8 cellular contexts compared by ENCODE assay signal in the genomic region with DNA sequence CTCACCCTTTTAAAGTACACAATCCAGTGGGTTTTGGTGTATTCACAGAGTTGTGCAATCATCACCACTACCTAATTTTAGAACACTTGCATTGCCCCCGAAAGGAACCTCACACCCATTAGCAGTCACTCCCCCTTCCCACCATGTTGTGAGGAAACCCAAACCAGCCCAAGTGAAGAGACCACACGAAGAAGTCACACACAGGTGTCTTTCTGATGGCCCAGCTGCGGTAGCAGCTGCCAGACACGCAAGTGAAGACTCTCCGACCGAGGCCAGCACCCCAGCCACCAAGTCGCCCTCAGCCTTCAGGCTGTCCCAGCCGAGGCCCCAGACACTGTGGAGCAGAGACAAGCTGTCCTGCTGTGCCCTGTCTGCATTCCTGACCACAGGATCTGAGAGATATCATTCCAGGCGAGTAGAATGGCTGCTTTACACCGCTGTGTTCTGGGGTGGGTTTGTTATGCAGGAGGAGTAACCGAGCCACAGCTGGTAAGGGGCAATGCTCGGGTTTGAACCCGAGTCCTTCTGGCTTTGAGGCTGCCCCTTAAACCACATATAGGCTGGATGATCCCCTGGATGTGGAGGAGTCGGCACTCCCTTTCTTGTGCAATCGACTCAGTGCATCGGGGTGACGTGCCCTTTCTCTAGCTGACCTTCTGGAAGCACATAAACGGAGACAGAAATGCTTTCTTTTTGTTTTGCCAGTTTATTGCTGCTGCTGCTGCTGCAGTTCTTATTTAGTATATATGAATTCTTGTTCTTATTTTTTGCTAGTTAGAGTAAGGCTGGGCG. TPM values are rescaled to one million over a fixed set of nuclear protein-coding genes. Genes with fewer than 3 reads are reported as not detected.
DNase-seq lines count a peak whose midpoint lies in the region; ATAC-seq and TF ChIP-seq lines count a peak whose summit lies in the region.

No MANE protein-coding gene starts in this region.

- CTCF ChIA-PET in AG04449 (lab: Yijun Ruan, JAX) = interaction anchor here (0.8 to 5.1 kb wide), 4 partner anchors 12 to 266 kb away, joined by 3 to 37 read pairs (median 6); no protein-coding TSS in a partner anchor

- peak overlapping the region; percentile 85 to 89 for H3K27ac ChIP-seq in right atrium auricular region

- no peaks in the 10 kb centered on the region for H3K36me3 ChIP-seq in right atrium auricular region

- H3K4me3 Mint-ChIP-seq in stimulated activated effector memory CD8-positive, alpha-beta T cell treated with anti-CD3 and anti-CD28 coated beads, Interleukin-12 subunit alpha, Interleukin-12 subunit beta, amount 100 ng/mL, for 72 hours = peak overlapping the region; percentile 64

- H3K4me1 Mint-ChIP-seq in stimulated activated effector memory CD8-positive, alpha-beta T cell treated with anti-CD3 and anti-CD28 coated beads, Interleukin-12 subunit alpha, Interleukin-12 subunit beta, amount 100 ng/mL, for 72 hours = peaks cover 29% of the 10 kb centered on the region

- peaks cover 0 to 35% of the 10 kb centered on the region in 2 donors for H3K4me1 ChIP-seq in right atrium auricular region

- no peaks in the 10 kb centered on the region for H3K9me3 Mint-ChIP-seq in stimulated activated effector memory CD8-positive, alpha-beta T cell treated with anti-CD3 and anti-CD28 coated beads, Interleukin-12 subunit alpha, Interleukin-12 subunit beta, amount 100 ng/mL, for 72 hours

- TF ChIP-seq CTCF in AG04449 (IDR thresholded peaks at IDR 0.05; ENCODE audit: insufficient read depth, low read length, missing control alignments) (no peak), right atrium auricular region (IDR thresholded peaks at IDR 0.05) (no peak)

- DNase-seq in AG04449 (ENCODE audit: low read depth, low spot score) (no peak), SW480 (ENCODE audit: low spot score) (peak; percentile 59), right atrium auricular region (ENCODE audit: low spot score) (peak; percentile 87), LoVo (ENCODE audit: low spot score) (no peak), NCI-H774 (lab: John Stamatoyannopoulos, UW) (no peak)
- peak in 1 of 2 donors; percentile 65 for DNase-seq in stimulated activated effector memory CD8-positive, alpha-beta T cell treated with anti-CD3 and anti-CD28 coated beads, Interleukin-12 subunit alpha, Interleukin-12 subunit beta, amount 100 ng/mL, for 72 hours (ENCODE audit: low spot score in 2 of 2)

- no peaks in the 10 kb centered on the region for H3K27me3 ChIP-seq in right atrium auricular region

- H3K36me3 Mint-ChIP-seq in stimulated activated effector memory CD8-positive, alpha-beta T cell treated with anti-CD3 and anti-CD28 coated beads, Interleukin-12 subunit alpha, Interleukin-12 subunit beta, amount 100 ng/mL, for 72 hours = peaks cover 7% of the 10 kb centered on the region

- H3K27ac Mint-ChIP-seq in stimulated activated effector memory CD8-positive, alpha-beta T cell treated with anti-CD3 and anti-CD28 coated beads, Interleukin-12 subunit alpha, Interleukin-12 subunit beta, amount 100 ng/mL, for 72 hours = peak overlapping the region; percentile 84

- POLR2A ChIA-PET in AG04449 (lab: Yijun Ruan, JAX) = interaction anchor here (1.1 kb wide), 1 partner anchor 256 kb away, joined by 3 read pairs; no protein-coding TSS in a partner anchor

- H3K4me3 ChIP-seq in AG04449 (ENCODE audit: low read depth, low read length) = peak overlapping the region; percentile 15
- peak overlapping the region; percentile 37 to 41 for H3K4me3 ChIP-seq in right atrium auricular region

- H3K9me3 ChIP-seq in right atrium auricular region = no peaks in the 10 kb centered on the region

- peak; percentile 78 for ATAC-seq in GM18907 (IDR thresholded peaks at IDR 0.05; ENCODE audit: unreplicated experiment)
- peak; percentile 81 for ATAC-seq in HG03066 (IDR thresholded peaks at IDR 0.05; ENCODE audit: low read depth, unreplicated experiment)
- ATAC-seq in stimulated activated effector memory CD8-positive, alpha-beta T cell treated with anti-CD3 and anti-CD28 coated beads, Interleukin-12 subunit alpha, Interleukin-12 subunit beta, amount 100 ng/mL, for 72 hours = peak; percentile 88

RNA-seq across cellular contexts. Expression of gene PTPN1, which starts 59.0 kb away (rescaled TPM):
- total RNA-seq in right atrium auricular region = 10 to 100 TPM; 28.1 to 38.7 TPM

Comparison
In these comparisons a context has a peak if more than half of its experiments do, and no peak if none do; other contexts are left out.
1. DNase-seq: peak in SW480 (single experiment) and right atrium auricular region (single experiment); none in AG04449 (single experiment), LoVo (single experiment) and NCI-H774 (single experiment).
2. Peak in every context shown above with its lines, with median percentiles within 50 percentile points of each other: ATAC-seq.